ENCODE assay signal across 8 cellular contexts in the genomic region with DNA sequence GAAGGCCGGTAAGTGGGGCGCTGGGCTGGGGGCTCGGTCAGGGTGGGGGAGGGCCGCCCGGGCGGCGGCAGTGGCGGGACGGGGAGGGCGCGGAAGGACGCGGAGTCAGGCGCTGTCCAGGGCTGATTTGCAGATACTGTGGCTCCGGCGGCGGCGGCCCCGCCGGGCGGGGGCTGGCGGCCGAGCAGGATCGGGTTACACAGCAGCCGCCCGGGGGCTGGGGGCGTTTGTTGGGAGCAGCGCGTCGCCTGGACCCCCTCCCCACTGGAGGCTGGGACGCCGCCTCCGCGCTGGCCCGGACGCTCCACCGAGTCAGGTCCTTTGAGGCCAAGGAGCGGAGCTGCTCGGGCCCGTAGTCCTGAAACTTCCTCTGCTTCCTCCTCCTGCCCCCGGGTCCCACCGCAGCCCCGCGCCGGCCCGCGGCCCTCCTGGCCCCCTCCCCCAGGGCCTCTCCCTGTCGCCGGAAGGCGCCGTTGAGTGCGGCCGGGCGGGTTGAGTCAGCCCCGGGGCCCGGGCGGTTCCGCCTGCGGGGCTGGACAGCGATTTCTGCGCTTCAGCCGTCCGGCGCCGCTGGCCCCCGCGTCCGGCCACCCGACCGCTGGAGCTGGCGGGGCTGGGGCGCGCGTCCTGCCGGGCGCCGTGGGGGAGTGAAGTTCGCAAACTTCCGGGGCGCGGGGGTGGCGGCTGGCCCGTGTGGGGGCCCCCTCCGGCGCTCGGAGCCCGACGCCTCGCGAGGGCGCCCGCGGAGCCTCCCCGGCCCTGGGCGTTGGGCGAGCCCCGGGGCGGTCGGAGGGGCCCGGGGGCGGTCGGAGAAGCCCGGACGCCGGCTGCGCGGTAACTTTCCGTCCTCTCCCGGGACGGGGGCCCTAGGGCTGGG. TPM values are rescaled to one million over a fixed set of nuclear protein-coding genes. Genes with fewer than 3 reads are reported as not detected.
DNase-seq lines count a peak whose midpoint lies in the region; TF ChIP-seq lines count a peak whose summit lies in the region.

No MANE protein-coding gene starts in this region.

- TF ChIP-seq CTCF in GM10266 (IDR thresholded peaks at IDR 0.05; ENCODE audit: control insufficient read depth, insufficient read depth, low read depth, missing control alignments) (no peak), lower leg skin (IDR thresholded peaks at IDR 0.05) (no peak)

- intact Hi-C loops in lower leg skin (cut with DNase I; ENCODE audit: low total_unique reads) = no loop called here

- TF ChIP-seq POLR2A in lower leg skin (IDR thresholded peaks at IDR 0.05) = no peak

- H3K9me3 ChIP-seq in HAP-1 = no peaks in the 10 kb centered on the region

- H3K36me3 ChIP-seq in HAP-1 (replicated peaks) = peaks cover 3% of the 10 kb centered on the region; the same call in 1 of the 2 replicates

- peak; percentile 90 for DNase-seq in GM10266 (ENCODE audit: extremely low spot score)
- DNase-seq in HAP-1 (ENCODE audit: low spot score in 2 of 2) = peak; percentile 64 to 81
- DNase-seq in LoVo (ENCODE audit: low spot score) = peak; percentile 26
- peak; percentile 68 for DNase-seq in activated CD4-positive, alpha-beta T cell treated with anti-CD3 and anti-CD28 coated beads, Interleukin-2, amount 10 ng/mL, durations not matched to agents 7 days and 5 days
- DNase-seq in dermis blood vessel endothelial cell = peak; percentile 77
- DNase-seq in lower leg skin (ENCODE audit: low spot score in 2 of 2) = peak; percentile 43 to 92
- DNase-seq in stimulated activated CD4-positive, alpha-beta T cell treated with anti-CD3 and anti-CD28 coated beads, TNF-alpha, amount 100 ng/mL, for 24 hours (ENCODE audit: low read depth in 3 of 3) = peak; percentile 34 to 66 (median 58)
- DNase-seq in cortex of kidney (lab: John Stamatoyannopoulos, UW) = no peak

- H3K4me3 Mint-ChIP-seq in activated CD4-positive, alpha-beta T cell treated with anti-CD3 and anti-CD28 coated beads, Interleukin-2, amount 10 ng/mL, durations not matched to agents 7 days and 5 days = peak overlapping the region; percentile 96

- in situ Hi-C loops in HAP-1 (cut with MboI; ENCODE audit: low sequenced_read_pairs) = no loop called here

- H3K27me3 ChIP-seq in HAP-1 (ENCODE audit: low read depth) = no peaks in the 10 kb centered on the region

- H3K36me3 Mint-ChIP-seq in activated CD4-positive, alpha-beta T cell treated with anti-CD3 and anti-CD28 coated beads, Interleukin-2, amount 10 ng/mL, durations not matched to agents 7 days and 5 days (ENCODE audit: low read depth) = peaks cover 24% of the 10 kb centered on the region

- H3K4me1 ChIP-seq in HAP-1 = peaks cover 41% of the 10 kb centered on the region

- H3K4me3 ChIP-seq in HAP-1 = peak overlapping the region; percentile 85
- H3K4me3 ChIP-seq in lower leg skin (ENCODE audit: low read depth, poor library complexity, severe bottlenecking) = peak overlapping the region; percentile 89

- WGBS in lower leg skin, 2 donors = 0 to 2% methylated on average over 34 to 35 of the region's 110 CpGs

- CTCF ChIA-PET in activated CD4-positive, alpha-beta T cell treated with anti-CD3 and anti-CD28 coated beads, Interleukin-2, amount 10 ng/mL, durations not matched to agents 7 days and 5 days (lab: Charles Lee) = interaction anchor here (0.5 to 1.6 kb wide), 9 partner anchors 9 to 447 kb away, joined by 3 to 8 read pairs (median 4); partner anchors contain the start of genes NOA1 and POLR2B

- peaks cover 4% of the 10 kb centered on the region for H3K27me3 Mint-ChIP-seq in activated CD4-positive, alpha-beta T cell treated with anti-CD3 and anti-CD28 coated beads, Interleukin-2, amount 10 ng/mL, durations not matched to agents 7 days and 5 days

- POLR2A ChIA-PET in activated CD4-positive, alpha-beta T cell treated with anti-CD3 and anti-CD28 coated beads, Interleukin-2, amount 10 ng/mL, durations not matched to agents 7 days and 5 days (lab: Charles Lee) = interaction anchor here (3.5 kb wide), 1 partner anchor 69 kb away, joined by 18 read pairs; the partner anchor contains the start of genes NOA1 and POLR2B

- H3K4me1 Mint-ChIP-seq in activated CD4-positive, alpha-beta T cell treated with anti-CD3 and anti-CD28 coated beads, Interleukin-2, amount 10 ng/mL, durations not matched to agents 7 days and 5 days = peaks cover 47% of the 10 kb centered on the region

- no peaks in the 10 kb centered on the region for H3K9me3 Mint-ChIP-seq in activated CD4-positive, alpha-beta T cell treated with anti-CD3 and anti-CD28 coated beads, Interleukin-2, amount 10 ng/mL, durations not matched to agents 7 days and 5 days

- peak overlapping the region; percentile 96 for H3K27ac Mint-ChIP-seq in activated CD4-positive, alpha-beta T cell treated with anti-CD3 and anti-CD28 coated beads, Interleukin-2, amount 10 ng/mL, durations not matched to agents 7 days and 5 days

RNA-seq across cellular contexts. Expression of gene REST, which starts 0.7 kb away (rescaled TPM):
- total RNA-seq in activated CD4-positive, alpha-beta T cell treated with anti-CD3 and anti-CD28 coated beads, Interleukin-2, amount 10 ng/mL, durations not matched to agents 7 days and 5 days = 10 to 100 TPM; 54.1 to 54.7 TPM
- total RNA-seq in dermis blood vessel endothelial cell (31.8 and 46.5 TPM in 2 replicates), lower leg skin (10 to 100 TPM; 29.2 to 48.2 (median 41.7) TPM)
